ENCODE assay signal across 8 cellular contexts in the genomic region with DNA sequence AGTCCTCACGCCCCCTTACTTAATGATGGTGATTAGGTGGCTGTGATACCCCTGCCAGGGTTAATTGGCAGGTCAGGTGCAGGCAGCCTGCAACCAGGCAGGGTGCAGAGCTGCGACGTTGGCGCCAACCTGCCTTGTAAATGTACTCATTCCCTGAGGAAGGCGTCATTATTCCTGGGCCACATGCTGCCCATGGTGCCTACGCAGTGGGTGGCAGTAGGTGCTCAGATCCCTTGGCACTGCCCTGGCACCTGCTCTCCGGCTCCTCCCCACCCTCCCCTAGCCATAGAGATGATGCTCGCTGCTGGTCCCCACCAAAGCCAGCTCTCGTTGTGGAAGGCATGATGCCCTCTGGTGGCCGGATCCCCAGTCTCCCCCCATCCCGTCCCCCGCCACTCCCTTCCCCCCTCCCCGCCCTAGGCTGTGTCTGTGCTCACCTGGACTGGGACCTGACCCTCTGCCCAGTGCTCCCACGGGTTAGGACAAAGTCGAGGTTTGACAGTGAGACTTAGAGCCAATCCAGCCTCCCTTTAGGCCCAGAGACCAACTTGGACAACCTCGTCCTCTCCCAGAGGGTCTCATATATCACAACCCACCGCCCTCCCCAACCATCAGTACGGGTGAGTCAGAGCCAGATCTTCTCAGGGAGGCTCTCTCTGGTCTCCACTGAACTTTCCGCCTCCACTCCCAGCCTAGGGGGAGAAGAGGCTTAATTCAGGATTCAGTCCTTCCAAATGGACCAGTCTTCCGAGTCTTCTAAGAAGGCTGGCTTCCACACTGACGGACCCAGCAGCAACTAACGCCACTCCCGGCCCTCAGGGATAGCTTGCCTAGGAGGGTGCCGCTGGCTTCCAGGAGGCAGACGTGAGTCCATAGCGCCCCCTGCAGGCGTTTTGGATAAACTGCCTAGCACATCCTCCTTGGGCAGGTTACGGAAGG. TPM values are rescaled to one million over a fixed set of nuclear protein-coding genes. Genes with fewer than 3 reads are reported as not detected.
DNase-seq lines count a peak whose midpoint lies in the region; TF ChIP-seq lines count a peak whose summit lies in the region.

No MANE protein-coding gene starts in this region.

- TF ChIP-seq CTCF in dorsolateral prefrontal cortex (IDR thresholded peaks at IDR 0.05 in 54 of 56, conservative IDR thresholded peaks at IDR 0.05 in 2 of 56; ENCODE audit: low read depth in 1 of 56, partially characterized antibody in 56 of 56) (peak; percentile 80 to 98 (median 87)), liver (IDR thresholded peaks at IDR 0.05; ENCODE audit: low read depth, low read length, missing input control) (peak; percentile 89)

- peak; percentile 93 for DNase-seq in DMS153 treated with DMSO at 0.1 percent for 48 hours (lab: John Stamatoyannopoulos, UW; ENCODE audit: unreplicated experiment)
- peak; percentile 54 for DNase-seq in HS-27A (ENCODE audit: low read depth)
- peak; percentile 97 for DNase-seq in NCI-H82 (lab: John Stamatoyannopoulos, UW)
- peak; percentile 93 for DNase-seq in activated CD4-positive, alpha-beta T cell treated with anti-CD3 and anti-CD28 coated beads, Interleukin-2, amount 50 U/mL, for 48 hours
- DNase-seq in dorsolateral prefrontal cortex, result peak; percentile 90 to 94 (median 92)
- DNase-seq in stimulated activated CD4-positive, alpha-beta T cell treated with anti-CD3 and anti-CD28 coated beads, Interleukin-4, amount 100 ng/mL, for 4 hours, result peak; percentile 75 to 83
- no peak for DNase-seq in cortex of kidney (lab: John Stamatoyannopoulos, UW)

- H3K36me3 ChIP-seq in liver (ENCODE audit: control insufficient read depth in 4 of 4, insufficient read depth in 3 of 4, low read depth in 1 of 4, low read length in 3 of 4), result peaks cover 0 to 11% (median 5%) of the 10 kb centered on the region in 4 donors

- H3K27me3 ChIP-seq in dorsolateral prefrontal cortex (no peaks in the 10 kb centered on the region), liver (ENCODE audit: control insufficient read depth in 4 of 4, insufficient read depth in 4 of 4, low read length in 3 of 4) (no peaks in the 10 kb centered on the region)

- H3K9me3 ChIP-seq in liver (ENCODE audit: control insufficient read depth in 4 of 4, low read length in 3 of 4), result no peaks in the 10 kb centered on the region

- intact Hi-C loops in dorsolateral prefrontal cortex (cut with DNase I), result loop anchor here (1.0 to 10.0 kb wide), 6 partner anchors 39 to 603 kb away; a partner anchor contains a TSS

- H3K9ac ChIP-seq in liver (ENCODE audit: low read depth in 1 of 2, low read length in 2 of 2), result peak overlapping the region in 1 of 2 donors; percentile 58

- 10% methylated on average over 28 of the region's 28 CpGs for WGBS in liver

- peaks cover 0 to 16% (median 12%) of the 10 kb centered on the region in 4 donors for H3K4me1 ChIP-seq in liver (ENCODE audit: control insufficient read depth in 4 of 4, insufficient read depth in 4 of 4, low read length in 3 of 4)

- peak overlapping the region; percentile 34 to 95 (median 88) for H3K27ac ChIP-seq in dorsolateral prefrontal cortex
- peak overlapping the region; percentile 56 to 63 for H3K27ac ChIP-seq in liver (ENCODE audit: low read depth in 1 of 2, low read length in 2 of 2)

- peak; percentile 97 to 99 for TF ChIP-seq RAD21 in liver (IDR thresholded peaks at IDR 0.05)

- H3K4me3 ChIP-seq in dorsolateral prefrontal cortex, result peak overlapping the region; percentile 16 to 71 (median 53)
- no peak overlapping the region for H3K4me3 ChIP-seq in liver (ENCODE audit: low read depth in 1 of 3, low read length in 3 of 3)

TF ChIP-seq in liver, 16 proteins besides CTCF, POLR2A, EP300 and RAD21:
- TF ChIP-seq, protein P1, sequence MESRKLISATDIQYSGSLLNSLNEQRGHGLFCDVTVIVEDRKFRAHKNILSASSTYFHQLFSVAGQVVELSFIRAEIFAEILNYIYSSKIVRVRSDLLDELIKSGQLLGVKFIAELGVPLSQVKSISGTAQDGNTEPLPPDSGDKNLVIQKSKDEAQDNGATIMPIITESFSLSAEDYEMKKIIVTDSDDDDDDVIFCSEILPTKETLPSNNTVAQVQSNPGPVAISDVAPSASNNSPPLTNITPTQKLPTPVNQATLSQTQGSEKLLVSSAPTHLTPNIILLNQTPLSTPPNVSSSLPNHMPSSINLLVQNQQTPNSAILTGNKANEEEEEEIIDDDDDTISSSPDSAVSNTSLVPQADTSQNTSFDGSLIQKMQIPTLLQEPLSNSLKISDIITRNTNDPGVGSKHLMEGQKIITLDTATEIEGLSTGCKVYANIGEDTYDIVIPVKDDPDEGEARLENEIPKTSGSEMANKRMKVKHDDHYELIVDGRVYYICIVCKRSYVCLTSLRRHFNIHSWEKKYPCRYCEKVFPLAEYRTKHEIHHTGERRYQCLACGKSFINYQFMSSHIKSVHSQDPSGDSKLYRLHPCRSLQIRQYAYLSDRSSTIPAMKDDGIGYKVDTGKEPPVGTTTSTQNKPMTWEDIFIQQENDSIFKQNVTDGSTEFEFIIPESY (IDR thresholded peaks at IDR 0.05), result no peak
- TF ChIP-seq NR2F2 (IDR thresholded peaks at IDR 0.05) (peak; percentile 19), JUND (IDR thresholded peaks at IDR 0.05) (no peak), HNF4A (conservative IDR thresholded peaks at IDR 0.05) (peak; percentile 11 to 46), RXRA (IDR thresholded peaks at IDR 0.05) (peak; percentile 39 to 55)

RNA-seq across cellular contexts. Expression of a gene that starts 5.7 kb away (rescaled TPM):
- total RNA-seq in dorsolateral prefrontal cortex (100 to 1,000 TPM in 14 of 120 experiments, 10 to 100 TPM in 106; 49.0 to 130 (median 82.4) TPM), liver (10 to 100 TPM; 49.8 TPM)
- 100 to 1,000 TPM; 150 to 224 TPM for polyA plus RNA-seq in liver

RNA-seq across cellular contexts. Expression of a gene that starts 6.2 kb away (rescaled TPM):
- 10 to 100 TPM; 10.2 to 31.0 (median 19.3) TPM for total RNA-seq in dorsolateral prefrontal cortex
- under 1 TPM; 0.14 to 0.17 TPM for total RNA-seq in liver
- under 1 TPM; 0.07 to 0.11 TPM for polyA plus RNA-seq in liver

RNA-seq across cellular contexts. Expression of a gene that starts 27.1 kb away (rescaled TPM):
- total RNA-seq in dorsolateral prefrontal cortex (10 to 100 TPM; 28.0 to 77.8 (median 52.8) TPM), liver (10 to 100 TPM; 27.3 to 62.4 TPM)
- polyA plus RNA-seq in liver, result 100 to 1,000 TPM in 1 of 2 donors, 10 to 100 TPM in 1; 75.8 to 134 TPM

RNA-seq across cellular contexts. Expression of a gene that starts 31.8 kb away (rescaled TPM):
- total RNA-seq in dorsolateral prefrontal cortex (10 to 100 TPM in 40 of 120 experiments, 1 to 10 TPM in 80; 4.8 to 17.0 (median 9.0) TPM), liver (10 to 100 TPM; 12.7 to 23.3 TPM)
- polyA plus RNA-seq in liver, result 10 to 100 TPM; 17.3 to 19.1 TPM

RNA-seq across cellular contexts. Expression of a gene that starts 39.8 kb away (rescaled TPM):
- total RNA-seq in dorsolateral prefrontal cortex, result 100 to 1,000 TPM in 1 of 120 experiments, 10 to 100 TPM in 118, 1 to 10 TPM in 1; 8.7 to 144 (median 30.1) TPM
- total RNA-seq in liver, result 100 to 1,000 TPM in 1 of 2 donors, 10 to 100 TPM in 1; 58.6 to 180 TPM
- polyA plus RNA-seq in liver, result 100 to 1,000 TPM; 177 to 236 TPM

Comparison
In these comparisons a context has a peak if more than half of its experiments do, and no peak if none do; other contexts are left out.
1. H3K4me3 ChIP-seq: peak in dorsolateral prefrontal cortex (59 of 59); none in liver (0 of 3).
2. RNA of a gene that starts 6.2 kb away (total RNA-seq): 10.2 to 31.0 TPM in dorsolateral prefrontal cortex; 0.14 to 0.17 TPM in liver; every median in the first group is over 4 times any median in the second.